In the genomic region with DNA sequence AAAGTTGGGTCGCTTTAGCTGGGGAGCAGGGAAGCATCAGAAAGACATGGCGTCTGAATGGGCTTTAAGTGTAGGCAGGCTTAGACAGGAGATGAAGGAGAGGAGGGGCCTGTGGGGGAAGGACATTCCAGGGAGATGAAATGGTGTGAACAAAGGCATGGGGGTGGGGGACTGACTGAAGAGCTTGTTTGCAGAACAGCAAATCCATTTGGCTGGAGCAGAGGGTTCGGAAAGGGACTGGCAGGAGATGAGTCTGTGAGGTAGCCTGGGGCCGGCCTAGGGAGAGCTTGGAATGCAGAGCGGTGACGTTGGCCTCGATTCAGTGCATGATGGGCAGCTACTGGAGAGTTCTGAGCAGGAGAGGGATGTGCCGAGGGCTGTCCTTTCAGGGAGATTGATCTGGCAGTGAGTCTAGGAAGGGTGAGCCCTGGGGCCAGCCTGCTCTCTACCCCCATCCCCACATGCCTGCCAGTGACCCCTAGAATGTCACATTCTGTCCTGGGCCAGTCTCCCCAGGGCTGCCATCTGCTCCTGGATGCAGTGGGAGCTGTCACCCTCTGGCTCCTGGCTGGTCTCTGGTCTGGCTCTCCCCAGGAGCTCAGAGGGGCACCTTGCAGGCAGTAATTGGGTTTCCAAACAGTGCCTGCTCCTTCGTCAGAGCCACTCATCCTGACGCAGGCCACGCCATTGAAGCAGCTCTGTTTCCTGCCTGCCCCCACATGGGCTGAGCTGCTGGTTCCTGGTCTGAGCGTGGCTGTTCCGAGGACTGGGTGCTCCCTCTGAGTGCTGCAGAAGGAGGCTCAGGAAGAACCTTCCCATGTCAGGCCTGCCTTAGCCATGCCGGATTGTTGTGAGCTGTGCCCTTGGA, we compare ENCODE assay signal across 9 cellular contexts. TPM values are rescaled to one million over a fixed set of nuclear protein-coding genes. Genes with fewer than 3 reads are reported as not detected.
A peak's percentile ranks its signal among the peaks of the same experiment; 100 is the strongest.
DNase-seq lines count a peak whose midpoint lies in the region; ATAC-seq and TF ChIP-seq lines count a peak whose summit lies in the region.
"Had no signal": no experiment of that assay in that cellular context is flagged by ENCODE, and none has a peak within 500 bp of the region (broad histone marks: within the 10 kb centered on the region; RNA-seq: fewer than 3 reads in every experiment).

No MANE protein-coding gene starts in this region.

- H4K20me1 ChIP-seq in SK-N-SH (ENCODE audit: insufficient read depth), result no peaks in the 10 kb centered on the region

- no peaks in the 10 kb centered on the region for H3K9me2 ChIP-seq in SK-N-SH

- peaks cover 23% of the 10 kb centered on the region for H3F3A ChIP-seq in SK-N-SH (replicated peaks; ENCODE audit: insufficient read depth)

- ATAC-seq in GM21381 (IDR thresholded peaks at IDR 0.05; ENCODE audit: unreplicated experiment), result no peak
- ATAC-seq in HG03460 (IDR thresholded peaks at IDR 0.05; ENCODE audit: unreplicated experiment), result no peak

- CTCF ChIA-PET in SK-N-SH (lab: Yijun Ruan, JAX), result interaction anchor here (0.8 to 23.3 kb wide), 44 partner anchors 7 to 370 kb away, joined by 3 to 731 read pairs (median 5); a partner anchor contains a TSS
- CTCF ChIA-PET in GM10248 (lab: Yijun Ruan, JAX), result interaction anchor here (0.8 to 12.4 kb wide), 39 partner anchors 9 to 393 kb away, joined by 3 to 324 read pairs (median 6); a partner anchor contains a TSS

- no peaks in the 10 kb centered on the region for H3K27me3 ChIP-seq in SK-N-SH (ENCODE audit: insufficient read depth)

- H3K9me3 ChIP-seq in SK-N-SH, result no peaks in the 10 kb centered on the region

- H3K4me3 ChIP-seq in SK-N-SH (ENCODE audit: low read depth in 2 of 2, low read length in 1 of 2), result no peak overlapping the region
- no peak overlapping the region for H3K4me3 ChIP-seq in fibroblast of villous mesenchyme (ENCODE audit: low read depth, low read length)

- peaks cover 3 to 31% of the 10 kb centered on the region in 2 experiments for H3K36me3 ChIP-seq in SK-N-SH (replicated peaks in 1 of 2; ENCODE audit: control insufficient read depth in 1 of 2, insufficient read depth in 2 of 2, low read length in 1 of 2)

- H3K4me2 ChIP-seq in SK-N-SH, result peak overlapping the region; percentile 68

- no peaks in the 10 kb centered on the region for H3K79me2 ChIP-seq in SK-N-SH (ENCODE audit: insufficient read depth)

- peak overlapping the region; percentile 92 to 99 for H3K27ac ChIP-seq in SK-N-SH (ENCODE audit: low read depth in 2 of 2, low read length in 1 of 2)

- DNase-seq in EL, result peak; percentile 100
- DNase-seq in SK-N-SH, result peak; percentile 78
- peak; percentile 97 for DNase-seq in fibroblast of villous mesenchyme (ENCODE audit: low read depth)
- peak; percentile 99 for DNase-seq in non-pigmented ciliary epithelial cell (ENCODE audit: low read depth)
- DNase-seq in activated CD4-positive, CD25-positive, alpha-beta regulatory T cell (lab: John Stamatoyannopoulos, UW), result no peak
- no peak for DNase-seq in GM10248 (ENCODE audit: extremely low spot score)

- H3K4me1 ChIP-seq in SK-N-SH (ENCODE audit: control insufficient read depth in 1 of 2, insufficient read depth in 2 of 2, low read depth in 1 of 2, low read length in 1 of 2), result peaks cover 28 to 52% of the 10 kb centered on the region in 2 experiments

- peak overlapping the region; percentile 52 for H3K9ac ChIP-seq in SK-N-SH

- H2AFZ ChIP-seq in SK-N-SH (ENCODE audit: low read depth), result peak overlapping the region; percentile 79; the same call in 1 of the 2 replicates

- POLR2A ChIA-PET in SK-N-SH (lab: Yijun Ruan, JAX), result interaction anchor here (0.5 to 3.1 kb wide), 9 partner anchors 13 to 302 kb away, joined by 3 to 24 read pairs (median 5); a partner anchor contains a TSS
- POLR2A ChIA-PET in GM10248 (lab: Yijun Ruan, JAX), result interaction anchor here (0.7 to 1.9 kb wide), 2 partner anchors 98 to 1745 kb away, joined by 3 to 6 read pairs; no protein-coding TSS in a partner anchor

- 43% methylated on average over 11 of the region's 14 CpGs for WGBS in SK-N-SH (ENCODE audit: low lambda C conversion rate)

- peak; percentile 54 to 65; a peak in 2 of 4 replicates for TF ChIP-seq EP300 in SK-N-SH (IDR thresholded peaks at IDR 0.05; ENCODE audit: borderline replicate concordance in 1 of 2, low read depth in 1 of 2, low read length in 1 of 2)

- TF ChIP-seq RAD21 in SK-N-SH (IDR thresholded peaks at IDR 0.05; ENCODE audit: low read length), result no peak

- no peak for TF ChIP-seq CTCF in SK-N-SH (IDR thresholded peaks at IDR 0.05)
- no peak for TF ChIP-seq CTCF in fibroblast of villous mesenchyme (IDR thresholded peaks at IDR 0.05; ENCODE audit: insufficient read depth, low read depth, low read length)
- TF ChIP-seq CTCF in GM10248 (IDR thresholded peaks at IDR 0.05; ENCODE audit: control extremely low read depth, extremely low read depth, low read depth, missing control alignments), result no peak

TF ChIP-seq in SK-N-SH, 30 proteins besides CTCF, POLR2A, EP300 and RAD21 (continues in another document):
- peak; percentile 72 for TF ChIP-seq YY1 (IDR thresholded peaks at IDR 0.05; ENCODE audit: low read depth)
- peak; percentile 36; the same call in 1 of the 2 replicates for TF ChIP-seq FOSL2 (IDR thresholded peaks at IDR 0.05; ENCODE audit: borderline replicate concordance, low read depth)
- TF ChIP-seq SMC3 (IDR thresholded peaks at IDR 0.05; ENCODE audit: low read depth, low read length), result peak; percentile 24; the same call in 1 of the 2 replicates
- TF ChIP-seq MEF2A (IDR thresholded peaks at IDR 0.05; ENCODE audit: borderline replicate concordance, low read depth), result no peak
- TF ChIP-seq, protein P1, sequence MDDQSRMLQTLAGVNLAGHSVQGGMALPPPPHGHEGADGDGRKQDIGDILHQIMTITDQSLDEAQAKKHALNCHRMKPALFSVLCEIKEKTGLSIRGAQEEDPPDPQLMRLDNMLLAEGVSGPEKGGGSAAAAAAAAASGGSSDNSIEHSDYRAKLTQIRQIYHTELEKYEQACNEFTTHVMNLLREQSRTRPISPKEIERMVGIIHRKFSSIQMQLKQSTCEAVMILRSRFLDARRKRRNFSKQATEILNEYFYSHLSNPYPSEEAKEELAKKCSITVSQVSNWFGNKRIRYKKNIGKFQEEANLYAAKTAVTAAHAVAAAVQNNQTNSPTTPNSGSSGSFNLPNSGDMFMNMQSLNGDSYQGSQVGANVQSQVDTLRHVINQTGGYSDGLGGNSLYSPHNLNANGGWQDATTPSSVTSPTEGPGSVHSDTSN (IDR thresholded peaks at IDR 0.05), result peak; percentile 89
- 0 out of 2 replicates have a peak, but pooled peaks have one; percentile 44 for TF ChIP-seq TEAD4 (IDR thresholded peaks at IDR 0.05; ENCODE audit: borderline replicate concordance, insufficient read depth)
- peak; percentile 50; the same call in 1 of the 2 replicates for TF ChIP-seq MXI1 (IDR thresholded peaks at IDR 0.05; ENCODE audit: low read depth, low read length)
- TF ChIP-seq, protein P2, sequence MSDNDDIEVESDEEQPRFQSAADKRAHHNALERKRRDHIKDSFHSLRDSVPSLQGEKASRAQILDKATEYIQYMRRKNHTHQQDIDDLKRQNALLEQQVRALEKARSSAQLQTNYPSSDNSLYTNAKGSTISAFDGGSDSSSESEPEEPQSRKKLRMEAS (IDR thresholded peaks at IDR 0.05; ENCODE audit: low read depth), result peak; percentile 48; the same call in 1 of the 2 replicates
- peak; percentile 50; the same call in 1 of the 2 replicates for TF ChIP-seq SIN3A (IDR thresholded peaks at IDR 0.05; ENCODE audit: borderline replicate concordance, low read depth, low read length)
- peak; percentile 6 for TF ChIP-seq CHD2 (IDR thresholded peaks at IDR 0.05; ENCODE audit: low read length, partially characterized antibody)
- TF ChIP-seq NFIC (IDR thresholded peaks at IDR 0.05; ENCODE audit: borderline replicate concordance), result peak; percentile 32; the same call in 1 of the 2 replicates
- 0 out of 2 replicates have a peak, but pooled peaks have one; percentile 4 for TF ChIP-seq JUND (IDR thresholded peaks at IDR 0.05)
- peak; percentile 68; the same call in 1 of the 2 replicates for TF ChIP-seq TAF1 (IDR thresholded peaks at IDR 0.05; ENCODE audit: borderline replicate concordance, low read depth, low read length)
- TF ChIP-seq POLR2AphosphoS5 (IDR thresholded peaks at IDR 0.05; ENCODE audit: low read depth, low read length), result peak; percentile 74
- peak; percentile 68; the same call in 1 of the 2 replicates for TF ChIP-seq TCF12 (IDR thresholded peaks at IDR 0.05)
- no peak for TF ChIP-seq FOXM1 (IDR thresholded peaks at IDR 0.05; ENCODE audit: low read depth)
- TF ChIP-seq ELF1 (IDR thresholded peaks at IDR 0.05), result no peak
- TF ChIP-seq, protein P3, sequence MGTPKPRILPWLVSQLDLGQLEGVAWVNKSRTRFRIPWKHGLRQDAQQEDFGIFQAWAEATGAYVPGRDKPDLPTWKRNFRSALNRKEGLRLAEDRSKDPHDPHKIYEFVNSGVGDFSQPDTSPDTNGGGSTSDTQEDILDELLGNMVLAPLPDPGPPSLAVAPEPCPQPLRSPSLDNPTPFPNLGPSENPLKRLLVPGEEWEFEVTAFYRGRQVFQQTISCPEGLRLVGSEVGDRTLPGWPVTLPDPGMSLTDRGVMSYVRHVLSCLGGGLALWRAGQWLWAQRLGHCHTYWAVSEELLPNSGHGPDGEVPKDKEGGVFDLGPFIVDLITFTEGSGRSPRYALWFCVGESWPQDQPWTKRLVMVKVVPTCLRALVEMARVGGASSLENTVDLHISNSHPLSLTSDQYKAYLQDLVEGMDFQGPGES (IDR thresholded peaks at IDR 0.05; ENCODE audit: low read depth, low read length), result no peak

RNA-seq across cellular contexts. Expression of a gene that starts 22.3 kb away (rescaled TPM):
- 51.7 and 52.0 TPM in 2 replicates for polyA plus RNA-seq in SK-N-SH (2012; rRNA removed)
- polyA plus RNA-seq in SK-N-SH (2012; cell fraction: cytosol; rRNA removed), result 23.5 and 37.2 TPM in 2 replicates
- polyA plus RNA-seq in SK-N-SH (2012; cell fraction: nucleus; rRNA removed), result 62.9 and 63.5 TPM in 2 replicates
- total RNA-seq in fibroblast of villous mesenchyme, result 17.3 and 23.5 TPM in 2 replicates

RNA-seq across cellular contexts. Expression of a gene that starts 42.2 kb away (rescaled TPM):
- 2.0 and 3.0 TPM in 2 replicates for polyA plus RNA-seq in SK-N-SH (2012; rRNA removed)
- polyA plus RNA-seq in SK-N-SH (2012; cell fraction: cytosol; rRNA removed), result 0.21 and 0.52 TPM in 2 replicates
- polyA plus RNA-seq in SK-N-SH (2012; cell fraction: nucleus; rRNA removed), result 12.6 and 15.6 TPM in 2 replicates
- under 0.01 and 0.32 TPM in 2 replicates for total RNA-seq in fibroblast of villous mesenchyme
- total RNA-seq: frontal cortex had no signal

Comparison
In these comparisons a context has a peak if more than half of its experiments do, and no peak if none do; other contexts are left out.
1. DNase-seq: peak in EL (single experiment), SK-N-SH (single experiment), fibroblast of villous mesenchyme (single experiment) and non-pigmented ciliary epithelial cell (single experiment); none in activated CD4-positive, CD25-positive, alpha-beta regulatory T cell (0 of 4) and GM10248 (single experiment).